23 cellular contexts compared by ENCODE assay signal in the genomic region with DNA sequence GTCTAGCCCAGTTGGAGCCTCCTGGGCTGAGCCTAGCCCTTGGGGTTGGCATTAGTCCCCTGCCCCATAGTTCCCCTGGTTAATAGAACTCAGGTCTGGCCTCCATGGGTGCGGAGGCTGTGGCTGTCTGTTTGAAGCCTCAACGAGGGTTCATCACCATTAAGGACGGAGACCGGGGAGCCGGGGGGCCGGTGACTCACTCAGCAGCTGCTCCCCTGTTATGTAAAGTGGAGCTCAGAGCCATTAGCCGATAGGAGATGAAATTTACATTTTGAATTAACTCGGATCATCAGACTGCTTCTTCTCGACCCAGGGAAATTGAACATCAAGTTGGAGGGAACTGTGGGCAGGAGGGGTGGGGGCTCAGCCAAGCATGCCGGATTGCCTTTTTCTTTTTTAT. TPM values are rescaled to one million over a fixed set of nuclear protein-coding genes. Genes with fewer than 3 reads are reported as not detected.
"Had no signal": no experiment of that assay in that cellular context is flagged by ENCODE, and none has a peak within 500 bp of the region (broad histone marks: within the 10 kb centered on the region; RNA-seq: fewer than 3 reads in every experiment).

No MANE protein-coding gene starts in this region.

- ATAC-seq: activated CD8-positive, alpha-beta T cell treated with anti-CD3 and anti-CD28 coated beads for 36 hours; activated naive CD4-positive, alpha-beta T cell treated with anti-CD3 and anti-CD28 coated beads, Interleukin-2, amount 50 U/mL, for 72 hours; activated T-cell treated with anti-CD3 and anti-CD28 coated beads, Interleukin-2, amount 50 U/mL, for 4 hours; left lobe of liver; mucosa of descending colon; naive thymus-derived CD4-positive, alpha-beta T cell; stimulated activated naive CD8-positive, alpha-beta T cell treated with anti-CD3 and anti-CD28 coated beads, Interleukin-15, Interleukin-2, amounts not matched to agents 100 U/mL and 50 U/mL, for 24 hours had no signal

- H3K4me3 Mint-ChIP-seq: activated B cell treated with CpG ODN at 0.5 μM for 24 hours; activated CD8-positive, alpha-beta T cell treated with anti-CD3 and anti-CD28 coated beads for 36 hours; activated T-cell treated with anti-CD3 and anti-CD28 coated beads, Interleukin-2, amount 50 U/mL, for 4 hours; naive thymus-derived CD4-positive, alpha-beta T cell had no signal

- H3K36me3 ChIP-seq: esophagus muscularis mucosa, transverse colon had no signal

- H3K4me1 Mint-ChIP-seq: activated B cell treated with CpG ODN at 0.5 μM for 24 hours; naive thymus-derived CD4-positive, alpha-beta T cell had no signal

- H3K36me3 Mint-ChIP-seq: activated naive CD4-positive, alpha-beta T cell treated with anti-CD3 and anti-CD28 coated beads, Interleukin-2, amount 50 U/mL, for 72 hours; naive thymus-derived CD4-positive, alpha-beta T cell had no signal

- H3K27ac Mint-ChIP-seq: activated B cell treated with CpG ODN at 0.5 μM for 24 hours; activated CD8-positive, alpha-beta T cell treated with anti-CD3 and anti-CD28 coated beads for 36 hours; activated naive CD4-positive, alpha-beta T cell treated with anti-CD3 and anti-CD28 coated beads, Interleukin-2, amount 50 U/mL, for 72 hours had no signal

- H3K4me1 ChIP-seq: esophagus muscularis mucosa had no signal

- H3K9me3 Mint-ChIP-seq: activated B cell treated with CpG ODN at 0.5 μM for 24 hours; activated CD8-positive, alpha-beta T cell treated with anti-CD3 and anti-CD28 coated beads for 36 hours; activated naive CD4-positive, alpha-beta T cell treated with anti-CD3 and anti-CD28 coated beads, Interleukin-2, amount 50 U/mL, for 72 hours; activated T-cell treated with anti-CD3 and anti-CD28 coated beads, Interleukin-2, amount 50 U/mL, for 4 hours; naive thymus-derived CD4-positive, alpha-beta T cell had no signal

- H3K9me3 ChIP-seq: esophagus muscularis mucosa, mucosa of descending colon, transverse colon had no signal

- H3K4me3 ChIP-seq: esophagus muscularis mucosa, mucosa of descending colon, skin epidermis, transverse colon had no signal

- DNase-seq: activated B cell treated with CpG ODN at 0.5 μM for 24 hours; activated CD4-positive, alpha-beta T cell treated with anti-CD3 and anti-CD28 coated beads for 48 hours; activated effector memory CD4-positive, alpha-beta T cell treated with Interleukin-2 at 50 U/mL for 16 hours; activated T-cell treated with anti-CD3 and anti-CD28 coated beads, Interleukin-2, amount 50 U/mL, for 4 hours; caudate nucleus; hypothalamus; naive thymus-derived CD4-positive, alpha-beta T cell; retina; stimulated activated CD4-positive, alpha-beta T cell treated with anti-CD3 and anti-CD28 coated beads, Interleukin-4, amount 100 ng/mL, for 4 hours; stimulated activated CD8-positive, alpha-beta memory T cell treated with anti-CD3 and anti-CD28 coated beads, Interleukin-4, amount 100 ng/mL, for 48 hours; stimulated activated naive CD8-positive, alpha-beta T cell treated with anti-CD3 and anti-CD28 coated beads, Interleukin-15, Interleukin-2, amounts not matched to agents 100 U/mL and 50 U/mL, for 24 hours; SW 1271; transverse colon had no signal

- FAIRE-seq: colon, TTC549 had no signal

- H3K27ac ChIP-seq: esophagus muscularis mucosa, skin epidermis, transverse colon had no signal

- H3K27me3 ChIP-seq: transverse colon had no signal

RNA-seq across cellular contexts. Expression of a gene that starts 12.3 kb away (rescaled TPM):
- total RNA-seq: activated B cell treated with CpG ODN at 0.5 μM for 24 hours; activated CD8-positive, alpha-beta T cell treated with anti-CD3 and anti-CD28 coated beads for 36 hours; activated naive CD4-positive, alpha-beta T cell treated with anti-CD3 and anti-CD28 coated beads, Interleukin-2, amount 50 U/mL, for 72 hours; lung microvascular endothelial cell; naive thymus-derived CD4-positive, alpha-beta T cell; T-helper 2 cell treated with Interferon-gamma antibody and Interleukin-4, amounts not matched to agents 100 ng/mL and 5 ng/mL, for 36 hours had no signal
- polyA plus RNA-seq: naive thymus-derived CD4-positive, alpha-beta T cell had no signal

RNA-seq across cellular contexts. Expression of a gene that starts 47.0 kb away (rescaled TPM):
- total RNA-seq: lung microvascular endothelial cell had no signal

RNA-seq across cellular contexts. Expression of a gene that starts 48.2 kb away (rescaled TPM):
- total RNA-seq: activated B cell treated with CpG ODN at 0.5 μM for 24 hours; activated CD8-positive, alpha-beta T cell treated with anti-CD3 and anti-CD28 coated beads for 36 hours; activated naive CD4-positive, alpha-beta T cell treated with anti-CD3 and anti-CD28 coated beads, Interleukin-2, amount 50 U/mL, for 72 hours; esophagus muscularis mucosa; lung microvascular endothelial cell; mucosa of descending colon; naive thymus-derived CD4-positive, alpha-beta T cell; T-helper 2 cell treated with Interferon-gamma antibody and Interleukin-4, amounts not matched to agents 100 ng/mL and 5 ng/mL, for 36 hours had no signal
- polyA plus RNA-seq: naive thymus-derived CD4-positive, alpha-beta T cell had no signal
